Comparison of ENCODE assay signal across 1 cellular context in the genomic region with DNA sequence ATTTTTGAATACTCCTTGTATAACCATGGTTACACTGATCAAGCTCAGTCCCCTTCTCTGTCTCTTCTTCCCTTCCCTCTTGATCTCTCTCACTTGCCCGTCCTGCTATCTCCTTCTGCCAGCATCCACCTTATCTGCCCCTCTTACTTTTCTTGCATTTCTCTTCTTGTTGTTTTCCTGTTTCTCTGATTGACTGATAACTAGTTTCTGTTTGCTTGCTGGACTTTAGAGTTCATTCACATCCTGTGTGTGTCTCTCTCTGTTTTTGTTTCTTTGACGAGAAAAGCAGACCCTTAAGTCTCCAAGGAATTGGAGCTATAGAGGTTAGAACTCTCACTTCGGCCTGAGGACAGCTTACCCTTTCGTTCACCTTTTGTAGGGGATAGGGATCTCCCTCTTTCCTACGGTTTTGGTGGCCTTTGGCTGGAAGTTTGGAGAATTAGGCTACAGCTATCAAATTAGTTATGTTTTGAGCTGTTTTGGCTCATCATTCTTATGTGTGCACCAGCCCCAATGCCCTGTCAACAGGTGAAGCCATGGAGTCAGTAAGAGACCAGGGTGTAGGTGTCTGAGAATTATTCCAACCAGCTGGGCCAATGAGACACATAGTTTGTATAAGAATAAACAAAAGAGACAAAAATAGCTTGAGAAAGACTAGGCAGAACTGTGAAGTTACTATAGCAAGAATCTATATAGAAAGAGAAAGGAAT.
TF ChIP-seq lines count a peak whose summit lies in the region.

No MANE protein-coding gene starts in this region.

TF ChIP-seq in H1, 55 proteins besides CTCF, POLR2A, EP300 and RAD21 (continued from another document):
- TF ChIP-seq, protein P1, sequence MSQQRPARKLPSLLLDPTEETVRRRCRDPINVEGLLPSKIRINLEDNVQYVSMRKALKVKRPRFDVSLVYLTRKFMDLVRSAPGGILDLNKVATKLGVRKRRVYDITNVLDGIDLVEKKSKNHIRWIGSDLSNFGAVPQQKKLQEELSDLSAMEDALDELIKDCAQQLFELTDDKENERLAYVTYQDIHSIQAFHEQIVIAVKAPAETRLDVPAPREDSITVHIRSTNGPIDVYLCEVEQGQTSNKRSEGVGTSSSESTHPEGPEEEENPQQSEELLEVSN (IDR thresholded peaks at IDR 0.05): no peak
- no peak for TF ChIP-seq CTBP2 (IDR thresholded peaks at IDR 0.05; ENCODE audit: borderline replicate concordance, insufficient read depth, insufficient read length, low read length)
- TF ChIP-seq KDM5A (IDR thresholded peaks at IDR 0.05; ENCODE audit: low read length): no peak
- no peak for TF ChIP-seq GABPA (IDR thresholded peaks at IDR 0.05; ENCODE audit: borderline replicate concordance, insufficient read depth, low read length)
- no peak for TF ChIP-seq GTF2F1 (IDR thresholded peaks at IDR 0.05; ENCODE audit: borderline replicate concordance, low read depth, low read length)
- TF ChIP-seq FOSL1 (IDR thresholded peaks at IDR 0.05; ENCODE audit: insufficient read depth, low read depth, low read length): no peak
- TF ChIP-seq SP2 (IDR thresholded peaks at IDR 0.05; ENCODE audit: low read length): no peak
- TF ChIP-seq SRF (IDR thresholded peaks at IDR 0.05; ENCODE audit: low read depth, low read length): no peak
- no peak for TF ChIP-seq SIX5 (IDR thresholded peaks at IDR 0.05; ENCODE audit: low read depth, low read length)
TF ChIP-seq in H1: peak in this region for 0.
